Comparison of ENCODE assay signal across 16 cellular contexts in the genomic region with DNA sequence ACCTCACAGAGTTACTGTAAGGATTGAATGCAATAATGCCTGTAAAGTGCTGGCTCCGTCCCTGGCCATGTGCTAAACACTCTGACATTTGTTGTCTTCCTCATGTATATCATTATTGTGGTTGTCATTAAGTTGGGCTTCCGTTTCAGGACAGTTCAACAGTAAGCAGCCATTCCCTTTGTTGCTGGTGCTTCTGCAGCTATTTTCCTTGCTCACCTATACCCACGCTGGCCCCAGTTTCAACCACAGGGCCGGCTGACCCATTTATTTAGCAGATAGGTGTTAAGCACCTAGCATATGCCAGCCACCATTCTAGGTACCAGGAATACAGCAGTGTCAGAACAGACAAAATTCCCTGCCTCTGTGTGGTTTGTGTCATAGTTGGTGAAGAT. TPM values are rescaled to one million over a fixed set of nuclear protein-coding genes. Genes with fewer than 3 reads are reported as not detected.
DNase-seq lines count a peak whose midpoint lies in the region; ATAC-seq and TF ChIP-seq lines count a peak whose summit lies in the region.
"Had no signal": no experiment of that assay in that cellular context is flagged by ENCODE, and none has a peak within 500 bp of the region (broad histone marks: within the 10 kb centered on the region; RNA-seq: fewer than 3 reads in every experiment).

No MANE protein-coding gene starts in this region.

- DNase-seq in activated CD4-positive, alpha-beta T cell treated with anti-CD3 and anti-CD28 coated beads, Interleukin-2, amount 10 ng/mL, durations not matched to agents 24 days and 14 days: no peak
- no peak for DNase-seq in activated CD4-positive, alpha-beta T cell treated with anti-CD3 and anti-CD28 coated beads, Interleukin-2, amount 10 ng/mL, durations not matched to agents 7 days and 5 days
- DNase-seq in central memory CD8-positive, alpha-beta T cell (ENCODE audit: low spot score in 2 of 2): no peak
- DNase-seq in psoas muscle (no peak), cerebellar cortex (ENCODE audit: low spot score) (no peak), SKM-1 treated with dmso at 0.1 percent for 144 hours (lab: John Stamatoyannopoulos, UW; ENCODE audit: unreplicated experiment) (no peak)
- DNase-seq: 8988T; Calu3; head of caudate nucleus; left cardiac atrium; NCI-H1436; stimulated activated CD4-positive, alpha-beta T cell treated with anti-CD3 and anti-CD28 coated beads, Interleukin-1b, Interleukin-23, amount 100 ng/mL, for 48 hours; tibial artery had no signal

- H3K9ac ChIP-seq in KMS-11: no peak overlapping the region

- peaks cover 56% of the 10 kb centered on the region for H4K20me1 ChIP-seq in KMS-11 (ENCODE audit: insufficient read depth)

- H3K4me1 Mint-ChIP-seq in activated CD4-positive, alpha-beta T cell treated with anti-CD3 and anti-CD28 coated beads, Interleukin-2, amount 10 ng/mL, durations not matched to agents 24 days and 14 days: peaks cover 58% of the 10 kb centered on the region
- peaks cover 71% of the 10 kb centered on the region for H3K4me1 Mint-ChIP-seq in activated CD4-positive, alpha-beta T cell treated with anti-CD3 and anti-CD28 coated beads, Interleukin-2, amount 10 ng/mL, durations not matched to agents 7 days and 5 days
- peaks cover 79% of the 10 kb centered on the region for H3K4me1 Mint-ChIP-seq in central memory CD8-positive, alpha-beta T cell

- H3K27me3 ChIP-seq in KMS-11 (ENCODE audit: insufficient read depth, low read depth) (no peaks in the 10 kb centered on the region), psoas muscle (ENCODE audit: insufficient read depth in 3 of 3, low read length in 2 of 3) (no peaks in the 10 kb centered on the region)
- H3K27me3 ChIP-seq: tibial artery had no signal

- no peaks in the 10 kb centered on the region for H3K9me3 ChIP-seq in psoas muscle
- H3K9me3 ChIP-seq: tibial artery had no signal

- no peaks in the 10 kb centered on the region for H3K27me3 Mint-ChIP-seq in activated CD4-positive, alpha-beta T cell treated with anti-CD3 and anti-CD28 coated beads, Interleukin-2, amount 10 ng/mL, durations not matched to agents 24 days and 14 days
- no peaks in the 10 kb centered on the region for H3K27me3 Mint-ChIP-seq in activated CD4-positive, alpha-beta T cell treated with anti-CD3 and anti-CD28 coated beads, Interleukin-2, amount 10 ng/mL, durations not matched to agents 7 days and 5 days
- no peaks in the 10 kb centered on the region for H3K27me3 Mint-ChIP-seq in central memory CD8-positive, alpha-beta T cell
- H3K27me3 Mint-ChIP-seq: IgD-negative memory B cell had no signal

- H3K79me2 ChIP-seq in KMS-11 (ENCODE audit: insufficient read depth, low read depth): peaks cover 95% of the 10 kb centered on the region

- peak overlapping the region; percentile 21 for H3K4me3 Mint-ChIP-seq in activated CD4-positive, alpha-beta T cell treated with anti-CD3 and anti-CD28 coated beads, Interleukin-2, amount 10 ng/mL, durations not matched to agents 24 days and 14 days
- H3K4me3 Mint-ChIP-seq in activated CD4-positive, alpha-beta T cell treated with anti-CD3 and anti-CD28 coated beads, Interleukin-2, amount 10 ng/mL, durations not matched to agents 7 days and 5 days: no peak overlapping the region
- peak overlapping the region; percentile 43 for H3K4me3 Mint-ChIP-seq in central memory CD8-positive, alpha-beta T cell

- ATAC-seq in central memory CD8-positive, alpha-beta T cell (replicated peaks; ENCODE audit: extremely low read depth, poor library complexity, severe bottlenecking): peak; percentile 63
- ATAC-seq in psoas muscle (peak in 1 of 4 donors; percentile 41), GM18907 (IDR thresholded peaks at IDR 0.05; ENCODE audit: unreplicated experiment) (no peak)
- ATAC-seq: left cardiac atrium had no signal

- 65 to 75% (median 72%) methylated on average over 4 of the region's 4 CpGs for WGBS in psoas muscle, 3 donors

- TF ChIP-seq CTCF in KMS-11 (conservative IDR thresholded peaks at IDR 0.05; ENCODE audit: low read depth, low read length): no peak
- no peak for TF ChIP-seq CTCF in psoas muscle (IDR thresholded peaks at IDR 0.05)

- CTCF ChIA-PET in activated CD4-positive, alpha-beta T cell treated with anti-CD3 and anti-CD28 coated beads, Interleukin-2, amount 10 ng/mL, durations not matched to agents 7 days and 5 days (lab: Charles Lee): interaction anchor here (1.6 kb wide), 1 partner anchor 12 kb away, joined by 5 read pairs; no protein-coding TSS in a partner anchor

- H3K36me3 Mint-ChIP-seq in activated CD4-positive, alpha-beta T cell treated with anti-CD3 and anti-CD28 coated beads, Interleukin-2, amount 10 ng/mL, durations not matched to agents 24 days and 14 days (ENCODE audit: low read depth): peaks cover 36% of the 10 kb centered on the region
- H3K36me3 Mint-ChIP-seq in activated CD4-positive, alpha-beta T cell treated with anti-CD3 and anti-CD28 coated beads, Interleukin-2, amount 10 ng/mL, durations not matched to agents 7 days and 5 days (ENCODE audit: low read depth): peaks cover 52% of the 10 kb centered on the region
- H3K36me3 Mint-ChIP-seq in central memory CD8-positive, alpha-beta T cell (ENCODE audit: insufficient read depth): peaks cover 7% of the 10 kb centered on the region

- H3K4me3 ChIP-seq in KMS-11 (IDR thresholded peaks at IDR 0.05; ENCODE audit: insufficient read depth, low read depth, low read length) (no peak overlapping the region), psoas muscle (no peak overlapping the region)
- H3K4me3 ChIP-seq: tibial artery had no signal

- H3K27ac Mint-ChIP-seq in activated CD4-positive, alpha-beta T cell treated with anti-CD3 and anti-CD28 coated beads, Interleukin-2, amount 10 ng/mL, durations not matched to agents 24 days and 14 days: no peak overlapping the region
- H3K27ac Mint-ChIP-seq in activated CD4-positive, alpha-beta T cell treated with anti-CD3 and anti-CD28 coated beads, Interleukin-2, amount 10 ng/mL, durations not matched to agents 7 days and 5 days: no peak overlapping the region
- peak overlapping the region; percentile 51 for H3K27ac Mint-ChIP-seq in central memory CD8-positive, alpha-beta T cell (ENCODE audit: low read depth)

- no peaks in the 10 kb centered on the region; the same call in 1 of the 2 replicates for H3K36me3 ChIP-seq in KMS-11 (ENCODE audit: insufficient read depth)
- H3K36me3 ChIP-seq in psoas muscle (ENCODE audit: insufficient read depth in 1 of 2, low read depth in 1 of 2): no peaks in the 10 kb centered on the region
- H3K36me3 ChIP-seq: tibial artery had no signal

- H3K9me3 Mint-ChIP-seq in activated CD4-positive, alpha-beta T cell treated with anti-CD3 and anti-CD28 coated beads, Interleukin-2, amount 10 ng/mL, durations not matched to agents 24 days and 14 days: peaks cover 3% of the 10 kb centered on the region
- no peaks in the 10 kb centered on the region for H3K9me3 Mint-ChIP-seq in activated CD4-positive, alpha-beta T cell treated with anti-CD3 and anti-CD28 coated beads, Interleukin-2, amount 10 ng/mL, durations not matched to agents 7 days and 5 days
- no peaks in the 10 kb centered on the region for H3K9me3 Mint-ChIP-seq in central memory CD8-positive, alpha-beta T cell

- peaks cover 72% of the 10 kb centered on the region for H3K4me1 ChIP-seq in KMS-11 (ENCODE audit: low read depth, poor library complexity, severe bottlenecking)
- H3K4me1 ChIP-seq in psoas muscle: peaks cover 24% of the 10 kb centered on the region

- no peak overlapping the region for H2AFZ ChIP-seq in KMS-11 (ENCODE audit: low read depth)

- intact Hi-C loops in activated CD4-positive, alpha-beta T cell treated with anti-CD3 and anti-CD28 coated beads, Interleukin-2, amount 10 ng/mL, durations not matched to agents 24 days and 14 days (cut with micrococcal nuclease): no loop called here
- intact Hi-C loops in psoas muscle (cut with DNase I): no loop called here

- POLR2A ChIA-PET in activated CD4-positive, alpha-beta T cell treated with anti-CD3 and anti-CD28 coated beads, Interleukin-2, amount 10 ng/mL, durations not matched to agents 7 days and 5 days (lab: Charles Lee): no interaction called here

- H3K4me2 ChIP-seq in KMS-11: peak overlapping the region; percentile 52

- H3K27ac ChIP-seq in KMS-11 (peak overlapping the region; percentile 56; the same call in 1 of the 2 replicates), psoas muscle (peak overlapping the region; percentile 62)

RNA-seq across cellular contexts. Expression of gene E2F3, which starts 14.4 kb away (rescaled TPM):
- 27.1 and 28.0 TPM in 2 replicates for total RNA-seq in activated CD4-positive, alpha-beta T cell treated with anti-CD3 and anti-CD28 coated beads, Interleukin-2, amount 10 ng/mL, durations not matched to agents 24 days and 14 days
- total RNA-seq in activated CD4-positive, alpha-beta T cell treated with anti-CD3 and anti-CD28 coated beads, Interleukin-2, amount 10 ng/mL, durations not matched to agents 7 days and 5 days: 10 to 100 TPM; 30.9 to 33.9 TPM
- total RNA-seq in psoas muscle: 10 to 100 TPM in 3 of 4 donors, 1 to 10 TPM in 1; 8.8 to 16.8 (median 15.9) TPM
- 10 to 100 TPM in 1 of 3 donors, 1 to 10 TPM in 2; 4.8 to 15.3 (median 6.9) TPM for polyA plus RNA-seq in psoas muscle
